In the genomic region with DNA sequence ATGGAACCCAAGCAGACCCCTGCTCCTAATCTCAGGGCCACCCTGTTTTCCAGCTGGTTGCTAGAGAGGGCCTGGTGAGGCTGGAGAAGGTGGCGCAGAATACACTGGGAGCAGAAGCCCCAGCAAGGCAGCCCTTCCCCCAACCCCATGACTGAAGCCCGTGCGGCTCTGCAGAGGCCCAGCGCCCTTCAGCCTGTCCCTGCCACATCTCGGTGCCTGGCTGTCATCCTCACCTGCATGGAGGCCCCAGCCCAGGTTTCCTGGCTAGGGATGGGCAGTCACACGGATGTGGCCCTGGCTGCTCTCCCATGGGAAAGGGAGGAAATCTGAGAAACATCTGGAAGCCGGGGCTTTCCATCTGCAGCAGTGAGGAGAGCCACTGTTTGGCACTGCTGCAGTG, we compare ENCODE assay signal across 29 cellular contexts. TPM values are rescaled to one million over a fixed set of nuclear protein-coding genes. Genes with fewer than 3 reads are reported as not detected.
"Had no signal": no experiment of that assay in that cellular context is flagged by ENCODE, and none has a peak within 500 bp of the region (broad histone marks: within the 10 kb centered on the region; RNA-seq: fewer than 3 reads in every experiment).

No MANE protein-coding gene starts in this region.

- H3K4me3 ChIP-seq: colonic mucosa, esophagus squamous epithelium, gastrocnemius medialis, heart right ventricle, left lung, lower lobe of right lung, mucosa of descending colon had no signal

- H3K27ac Mint-ChIP-seq: dendritic cell treated with granulocyte-macrophage colony-stimulating factor and Interleukin-4, amounts not matched to agents 40 ng/mL and 50 ng/mL, for 4 days; effector memory CD8-positive, alpha-beta T cell; endodermal cell; mesothelial cell of epicardium had no signal

- H3K27ac ChIP-seq: colonic mucosa, epithelial cell of prostate, esophagus squamous epithelium, gastrocnemius medialis, heart right ventricle, left lung, lower lobe of right lung had no signal

- FAIRE-seq: endometrium, islet of Langerhans, keratinocyte had no signal

- H3K4me1 ChIP-seq: colonic mucosa, gastrocnemius medialis, left lung, lower lobe of right lung had no signal

- H3K9me3 Mint-ChIP-seq: dendritic cell treated with granulocyte-macrophage colony-stimulating factor and Interleukin-4, amounts not matched to agents 40 ng/mL and 50 ng/mL, for 4 days; effector memory CD8-positive, alpha-beta T cell; endodermal cell; mesothelial cell of epicardium; naive B cell had no signal

- H3K36me3 ChIP-seq: colonic mucosa had no signal

- H3K27me3 ChIP-seq: colonic mucosa, esophagus squamous epithelium, heart right ventricle, left lung had no signal

- H3K9me3 ChIP-seq: colonic mucosa, esophagus squamous epithelium, gastrocnemius medialis, heart right ventricle, left lung, lower lobe of right lung, mucosa of descending colon had no signal

- H3K4me1 Mint-ChIP-seq: endodermal cell had no signal

- DNase-seq: colonic mucosa; cortex of kidney; effector CD8-positive, alpha-beta T cell; effector memory CD8-positive, alpha-beta T cell; endodermal cell; erythroblast; esophagus squamous epithelium; foreskin fibroblast; foreskin melanocyte; gastrocnemius medialis; glutamatergic neuron; head of caudate nucleus; heart right ventricle; hippocampal formation; left cardiac atrium; left lung; left ventricle myocardium superior; lower lobe of right lung; mesenchymal stem cell; mucosa of descending colon; naive B cell had no signal

- H3K27me3 Mint-ChIP-seq: dendritic cell treated with granulocyte-macrophage colony-stimulating factor and Interleukin-4, amounts not matched to agents 40 ng/mL and 50 ng/mL, for 4 days; effector memory CD8-positive, alpha-beta T cell had no signal

- ATAC-seq: effector memory CD8-positive, alpha-beta T cell; esophagus mucosa; gastrocnemius medialis; heart right ventricle; left cardiac atrium; left lung; left ventricle myocardium superior; lower lobe of right lung; mucosa of descending colon had no signal

- H3K4me3 Mint-ChIP-seq: dendritic cell treated with granulocyte-macrophage colony-stimulating factor and Interleukin-4, amounts not matched to agents 40 ng/mL and 50 ng/mL, for 4 days; effector memory CD8-positive, alpha-beta T cell; endodermal cell; mesothelial cell of epicardium; naive B cell had no signal

RNA-seq across cellular contexts. Expression of a gene that starts 26.1 kb away (rescaled TPM):
- total RNA-seq: dermis microvascular lymphatic vessel endothelial cell had no signal
